8 cellular contexts compared by ENCODE assay signal in the genomic region with DNA sequence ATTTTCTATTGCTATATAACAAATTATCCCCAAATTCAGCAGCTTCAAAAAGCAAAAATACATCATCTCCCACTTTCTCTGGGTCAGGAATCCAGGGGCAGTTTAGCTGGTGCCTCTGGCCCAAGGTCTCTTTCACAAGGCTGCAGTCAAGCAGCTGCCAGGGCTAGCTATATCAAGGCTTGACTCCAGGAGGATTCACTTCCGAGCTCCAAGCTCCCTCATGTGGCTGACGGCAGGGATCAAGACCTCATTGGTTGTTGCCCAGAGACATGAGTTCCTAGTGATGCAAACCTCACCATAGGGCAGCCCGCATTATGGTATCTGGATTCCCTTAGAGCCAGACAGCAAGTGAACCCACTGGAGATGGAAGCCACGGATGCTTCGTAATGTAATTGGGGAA. TPM values are rescaled to one million over a fixed set of nuclear protein-coding genes. Genes with fewer than 3 reads are reported as not detected.
DNase-seq lines count a peak whose midpoint lies in the region; ATAC-seq and FAIRE-seq lines count a peak whose summit lies in the region.

No MANE protein-coding gene starts in this region.

- no peaks in the 10 kb centered on the region for H3K9me3 Mint-ChIP-seq in activated naive CD8-positive, alpha-beta T cell treated with anti-CD3 and anti-CD28 coated beads, Interleukin-2, amount 50 U/mL, for 24 hours

- DNase-seq in H4 (ENCODE audit: low spot score) (peak; percentile 11), RPMI8226 (peak; percentile 7), frontal cortex (ENCODE audit: low spot score in 2 of 2) (peak; percentile 17 to 22), putamen (ENCODE audit: low spot score) (peak; percentile 66), NCI-H1694 (lab: John Stamatoyannopoulos, UW) (no peak)
- no peak for DNase-seq in stimulated activated CD8-positive, alpha-beta memory T cell treated with anti-CD3 and anti-CD28 coated beads, Interleukin-4, amount 100 ng/mL, for 48 hours
- DNase-seq in activated naive CD8-positive, alpha-beta T cell treated with anti-CD3 and anti-CD28 coated beads, Interleukin-2, amount 50 U/mL, for 24 hours = no peak

- no peak for FAIRE-seq in frontal cortex (lab: Jason Lieb, UNC)

- H3K36me3 Mint-ChIP-seq in activated naive CD8-positive, alpha-beta T cell treated with anti-CD3 and anti-CD28 coated beads, Interleukin-2, amount 50 U/mL, for 24 hours (ENCODE audit: low read depth) = no peaks in the 10 kb centered on the region

- peaks cover 4% of the 10 kb centered on the region for H3K4me1 Mint-ChIP-seq in activated naive CD8-positive, alpha-beta T cell treated with anti-CD3 and anti-CD28 coated beads, Interleukin-2, amount 50 U/mL, for 24 hours

- no peak for ATAC-seq in GM19035 (IDR thresholded peaks at IDR 0.05; ENCODE audit: unreplicated experiment)
- no peak for ATAC-seq in activated naive CD8-positive, alpha-beta T cell treated with anti-CD3 and anti-CD28 coated beads, Interleukin-2, amount 50 U/mL, for 24 hours

- H3K27ac Mint-ChIP-seq in activated naive CD8-positive, alpha-beta T cell treated with anti-CD3 and anti-CD28 coated beads, Interleukin-2, amount 50 U/mL, for 24 hours = no peak overlapping the region

- H3K27me3 Mint-ChIP-seq in activated naive CD8-positive, alpha-beta T cell treated with anti-CD3 and anti-CD28 coated beads, Interleukin-2, amount 50 U/mL, for 24 hours = peaks cover 3% of the 10 kb centered on the region

- no peak overlapping the region for H3K4me3 Mint-ChIP-seq in activated naive CD8-positive, alpha-beta T cell treated with anti-CD3 and anti-CD28 coated beads, Interleukin-2, amount 50 U/mL, for 24 hours

RNA-seq across cellular contexts. Expression of a gene that starts 1.3 kb away (rescaled TPM):
- not detected in 2 replicates for total RNA-seq in H4 (2014; rRNA removed; shearing (Covaris generic))
- total RNA-seq in frontal cortex = under 0.01 TPM

RNA-seq across cellular contexts. Expression of a gene that starts 42.5 kb away (rescaled TPM):
- 0.10 and 0.68 TPM in 2 replicates for total RNA-seq in H4 (2014; rRNA removed; shearing (Covaris generic))
- 2.4 TPM for total RNA-seq in frontal cortex

RNA-seq across cellular contexts. Expression of a gene that starts 56.2 kb away (rescaled TPM):
- not detected in 2 replicates for total RNA-seq in H4 (2014; rRNA removed; shearing (Covaris generic))
- not detected for total RNA-seq in frontal cortex

Comparison
In these comparisons a context has a peak if more than half of its experiments do, and no peak if none do; other contexts are left out.
1. DNase-seq: peak in H4 (single experiment), RPMI8226 (single experiment), frontal cortex (2 of 2) and putamen (single experiment); none in NCI-H1694 (single experiment), stimulated activated CD8-positive, alpha-beta memory T cell treated with anti-CD3 and anti-CD28 coated beads, Interleukin-4, amount 100 ng/mL, for 48 hours (single experiment) and activated naive CD8-positive, alpha-beta T cell treated with anti-CD3 and anti-CD28 coated beads, Interleukin-2, amount 50 U/mL, for 24 hours (single experiment).